18 cellular contexts compared by ENCODE assay signal in the genomic region with DNA sequence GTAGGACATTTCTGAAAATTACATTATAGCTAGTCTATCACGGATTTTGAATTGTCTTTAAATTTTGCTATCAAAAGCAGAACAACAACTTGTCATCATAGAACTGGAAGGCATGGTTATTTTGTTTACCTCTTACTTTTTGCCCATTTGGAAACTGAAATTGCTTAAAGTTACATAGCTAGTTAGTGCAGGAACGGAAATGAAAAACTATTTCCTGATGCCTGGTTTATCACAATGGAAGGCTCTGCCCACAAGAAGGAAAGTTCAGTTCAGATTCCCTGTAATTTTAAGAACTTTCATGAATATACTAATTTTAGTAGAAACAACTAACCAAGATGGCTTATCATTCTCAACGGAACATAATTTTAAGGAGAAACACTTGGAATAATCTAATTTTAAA.
DNase-seq lines count a peak whose midpoint lies in the region; ATAC-seq and TF ChIP-seq lines count a peak whose summit lies in the region.
"Had no signal": no experiment of that assay in that cellular context is flagged by ENCODE, and none has a peak within 500 bp of the region (broad histone marks: within the 10 kb centered on the region; RNA-seq: fewer than 3 reads in every experiment).

No MANE protein-coding gene starts in this region.

- peak overlapping the region in 1 of 3 experiments; percentile 10 for H3K4me3 Mint-ChIP-seq in nephron
- H3K4me3 Mint-ChIP-seq: activated CD4-positive, alpha-beta T cell treated with anti-CD3 and anti-CD28 coated beads for 36 hours; HFFc6; T-helper 1 cell treated with Interleukin-12 subunit alpha and Interleukin-12 subunit beta and Interleukin-4 antibody, amounts not matched to agents 30 μg/mL and 1 μg/mL, for 36 hours had no signal

- TF ChIP-seq EP300 in SK-N-SH (IDR thresholded peaks at IDR 0.05; ENCODE audit: borderline replicate concordance in 1 of 2, low read depth in 1 of 2, low read length in 1 of 2) (no peak), transverse colon (IDR thresholded peaks at IDR 0.05; ENCODE audit: low read depth) (no peak)

- POLR2A ChIA-PET in SK-N-SH (lab: Yijun Ruan, JAX): no interaction called here

- H3K4me1 ChIP-seq in SK-N-SH (ENCODE audit: control insufficient read depth in 1 of 2, insufficient read depth in 2 of 2, low read depth in 1 of 2, low read length in 1 of 2) (peaks cover 11 to 66% of the 10 kb centered on the region in 2 experiments), colonic mucosa (peaks cover 21% of the 10 kb centered on the region), transverse colon (peaks cover 75 to 96% (median 84%) of the 10 kb centered on the region in 4 donors)

- no peaks in the 10 kb centered on the region for H3K9me3 ChIP-seq in SK-N-SH
- H3K9me3 ChIP-seq in colonic mucosa: no peaks in the 10 kb centered on the region
- no peaks in the 10 kb centered on the region for H3K9me3 ChIP-seq in transverse colon

- no peaks in the 10 kb centered on the region for H3K27me3 Mint-ChIP-seq in nephron (ENCODE audit: low read depth)
- H3K27me3 Mint-ChIP-seq: activated CD4-positive, alpha-beta T cell treated with anti-CD3 and anti-CD28 coated beads for 36 hours had no signal

- no peaks in the 10 kb centered on the region for H3K36me3 ChIP-seq in SK-N-SH (replicated peaks in 1 of 2; ENCODE audit: control insufficient read depth in 1 of 2, insufficient read depth in 2 of 2, low read length in 1 of 2)
- H3K36me3 ChIP-seq in colonic mucosa: no peaks in the 10 kb centered on the region
- no peaks in the 10 kb centered on the region for H3K36me3 ChIP-seq in transverse colon

- in situ Hi-C loops in transverse colon (cut with MboI; ENCODE audit: low pct_ligation_motif_present in 1 of 4, low pct_unique_long_range_greater_than_20kb in 1 of 4, low sequenced_read_pairs in 3 of 4): loop anchor here (10.0 to 25.0 kb wide), 8 partner anchors 102 to 578 kb away; no protein-coding TSS in a partner anchor

- peaks cover 26% of the 10 kb centered on the region for H3F3A ChIP-seq in SK-N-SH (replicated peaks; ENCODE audit: insufficient read depth)

- TF ChIP-seq RAD21 in SK-N-SH (IDR thresholded peaks at IDR 0.05; ENCODE audit: low read length): no peak

- CTCF ChIA-PET in SK-N-SH (lab: Yijun Ruan, JAX): interaction anchor here (0.7 to 19.5 kb wide), 23 partner anchors 9 to 572 kb away, joined by 3 to 232 read pairs (median 3); no protein-coding TSS in a partner anchor

- 89% methylated on average over 3 of the region's 3 CpGs for WGBS in SK-N-SH (ENCODE audit: low lambda C conversion rate)
- WGBS in transverse colon (ENCODE audit: low coverage in 1 of 2), 2 donors: 69 to 73% methylated on average over 3 of the region's 3 CpGs

- intact Hi-C loops in colonic mucosa (cut with DNase I) (loop anchor here (5.0 to 10.0 kb wide), 2 partner anchors 305 to 538 kb away; no protein-coding TSS in a partner anchor), transverse colon (cut with DNase I; ENCODE audit: low total_unique reads) (loop anchor here (5.0 to 10.0 kb wide), 6 partner anchors 102 to 545 kb away; a partner anchor contains a TSS)

- no peak for ATAC-seq in SK-N-SH treated with all-trans-retinoic acid at 6 μM for 48 hours
- no peak for ATAC-seq in HG03095 (IDR thresholded peaks at IDR 0.05; ENCODE audit: unreplicated experiment)
- no peak for ATAC-seq in HG03139 (IDR thresholded peaks at IDR 0.05; ENCODE audit: unreplicated experiment)
- ATAC-seq: activated CD4-positive, alpha-beta T cell treated with anti-CD3 and anti-CD28 coated beads for 36 hours had no signal

- no peak for DNase-seq in SK-N-SH
- DNase-seq in colonic mucosa: no peak
- DNase-seq in transverse colon: no peak
- DNase-seq in HuH-7.5 (ENCODE audit: low spot score): no peak
- DNase-seq: 8988T; activated CD4-positive, alpha-beta T cell treated with anti-CD3 and anti-CD28 coated beads for 36 hours; aorta; effector CD8-positive, alpha-beta T cell; HFFc6; NCI-H2171 treated with DMSO at 0.1 percent for 48 hours; stimulated activated CD4-positive, alpha-beta T cell treated with anti-CD3 and anti-CD28 coated beads, Interleukin-4, amount 100 ng/mL, for 4 hours; stimulated activated naive CD4-positive, alpha-beta T cell treated with Interleukin-2 at 50 U/mL for 16 hours had no signal

- no peaks in the 10 kb centered on the region for H3K79me2 ChIP-seq in SK-N-SH (ENCODE audit: insufficient read depth)
- H3K79me2 ChIP-seq: parathyroid adenoma had no signal

- peak overlapping the region in 2 of 3 experiments; percentile 96 to 97 for H3K27ac Mint-ChIP-seq in nephron
- H3K27ac Mint-ChIP-seq: activated CD4-positive, alpha-beta T cell treated with anti-CD3 and anti-CD28 coated beads for 36 hours; HFFc6; T-helper 1 cell treated with Interleukin-12 subunit alpha and Interleukin-12 subunit beta and Interleukin-4 antibody, amounts not matched to agents 30 μg/mL and 1 μg/mL, for 36 hours had no signal

- no peak overlapping the region for H3K4me3 ChIP-seq in SK-N-SH (ENCODE audit: low read depth in 2 of 2, low read length in 1 of 2)
- no peak overlapping the region for H3K4me3 ChIP-seq in colonic mucosa
- H3K4me3 ChIP-seq in transverse colon: no peak overlapping the region

- TF ChIP-seq CTCF in SK-N-SH (IDR thresholded peaks at IDR 0.05) (no peak), colonic mucosa (IDR thresholded peaks at IDR 0.05) (no peak), nephron (IDR thresholded peaks at IDR 0.05; ENCODE audit: unreplicated experiment in 3 of 3) (no peak), transverse colon (IDR thresholded peaks at IDR 0.05) (no peak)

- H4K20me1 ChIP-seq in SK-N-SH (ENCODE audit: insufficient read depth): no peaks in the 10 kb centered on the region

- H3K27ac ChIP-seq in SK-N-SH (ENCODE audit: low read depth in 2 of 2, low read length in 1 of 2) (peak overlapping the region; percentile 65 to 92; a peak in 3 of 4 replicates), colonic mucosa (peak overlapping the region; percentile 75), transverse colon (peak overlapping the region; percentile 84 to 87 (median 86))

- peaks cover 97% of the 10 kb centered on the region for H3K4me1 Mint-ChIP-seq in nephron

- no peak for TF ChIP-seq POLR2A in transverse colon (IDR thresholded peaks at IDR 0.05)

- no peaks in the 10 kb centered on the region for H3K9me2 ChIP-seq in SK-N-SH

- no peak overlapping the region for H2AFZ ChIP-seq in SK-N-SH (ENCODE audit: low read depth)
- H2AFZ ChIP-seq: parathyroid adenoma had no signal

- no peaks in the 10 kb centered on the region for H3K9me3 Mint-ChIP-seq in nephron
- H3K9me3 Mint-ChIP-seq: HFFc6; T-helper 1 cell treated with Interleukin-12 subunit alpha and Interleukin-12 subunit beta and Interleukin-4 antibody, amounts not matched to agents 30 μg/mL and 1 μg/mL, for 36 hours had no signal

- H3K9ac ChIP-seq in SK-N-SH: no peak overlapping the region
- peak overlapping the region in 1 of 2 donors; percentile 14 for H3K9ac ChIP-seq in colonic mucosa (ENCODE audit: low read depth in 2 of 2, low read length in 2 of 2)
- H3K9ac ChIP-seq: parathyroid adenoma had no signal

- H3K36me3 Mint-ChIP-seq in nephron (ENCODE audit: low read depth): no peaks in the 10 kb centered on the region

- H3K4me2 ChIP-seq in SK-N-SH: no peak overlapping the region

- H3K27me3 ChIP-seq in SK-N-SH (ENCODE audit: insufficient read depth): no peaks in the 10 kb centered on the region
- H3K27me3 ChIP-seq in colonic mucosa: no peaks in the 10 kb centered on the region
- no peaks in the 10 kb centered on the region for H3K27me3 ChIP-seq in transverse colon

TF ChIP-seq in SK-N-SH, 30 proteins besides CTCF, POLR2A, EP300 and RAD21:
- TF ChIP-seq SIN3A (IDR thresholded peaks at IDR 0.05; ENCODE audit: borderline replicate concordance, low read depth, low read length) (no peak), MXI1 (IDR thresholded peaks at IDR 0.05; ENCODE audit: low read depth, low read length) (no peak), TAF1 (IDR thresholded peaks at IDR 0.05; ENCODE audit: borderline replicate concordance, low read depth, low read length) (no peak)

TF ChIP-seq in SK-N-SH treated with all-trans-retinoic acid at 6 μM for 48 hours, 23 proteins besides CTCF, POLR2A, EP300 and RAD21:
- no peak for TF ChIP-seq OSR1 (CRISPR knock-in tag; IDR thresholded peaks at IDR 0.05)
- TF ChIP-seq SNAI2 (CRISPR knock-in tag; IDR thresholded peaks at IDR 0.05): no peak
